Comparison of ENCODE assay signal across 32 cellular contexts in the genomic region with DNA sequence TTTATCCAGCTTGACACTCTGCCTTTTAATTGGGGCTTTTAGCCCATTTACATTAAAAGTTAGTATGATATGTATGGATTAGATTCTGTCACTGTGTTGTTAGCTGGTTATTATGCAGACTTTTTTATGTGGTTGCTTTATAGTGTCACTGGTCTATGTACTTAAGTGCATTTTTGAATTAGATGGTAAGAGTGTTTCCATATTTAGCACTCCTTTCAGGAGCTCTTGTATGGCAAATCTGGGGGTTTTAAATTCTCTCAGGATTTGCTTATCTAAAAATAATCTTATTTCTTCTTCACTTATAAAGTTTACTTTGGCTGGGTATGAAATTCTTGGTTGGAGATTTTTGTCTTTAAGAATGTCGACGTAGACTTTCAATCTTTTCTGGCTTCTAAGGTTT. TPM values are rescaled to one million over a fixed set of nuclear protein-coding genes. Genes with fewer than 3 reads are reported as not detected.
DNase-seq lines count a peak whose midpoint lies in the region; ATAC-seq and TF ChIP-seq lines count a peak whose summit lies in the region.
"Had no signal": no experiment of that assay in that cellular context is flagged by ENCODE, and none has a peak within 500 bp of the region (broad histone marks: within the 10 kb centered on the region; RNA-seq: fewer than 3 reads in every experiment).

No MANE protein-coding gene starts in this region.

- no peak for DNase-seq in left lung
- no peak for DNase-seq in activated naive CD8-positive, alpha-beta T cell treated with anti-CD3 and anti-CD28 coated beads for 36 hours
- DNase-seq: 8988T; ACHN; AML-193; BE2C; C1 segment of cervical spinal cord; Caco-2; Calu3; CD4-positive, alpha-beta memory T cell; CD4-positive, alpha-beta T cell; CD4-positive, CD25-positive, alpha-beta regulatory T cell; CD8-positive, alpha-beta memory T cell; CD8-positive, alpha-beta T cell; COR-L47; DMS 273 treated with DMSO at 0.1 percent for 48 hours; DMS153; DMS53; DMS79; DMS79 treated with DMSO at 0.1 percent for 48 hours; DND-41; EL had no signal

- no peak overlapping the region for H3K27ac ChIP-seq in left lung
- H3K27ac ChIP-seq: 22Rv1; A549; BLaER1; BLaER1 treated with 17β-estradiol and CSF1 and Interleukin-3, amounts not matched to agents 10 nM and 100 nM; C4-2B had no signal

- no peak for TF ChIP-seq CTCF in left lung (IDR thresholded peaks at IDR 0.05)

- intact Hi-C loops in left lung (cut with DNase I): no loop called here

- H3K36me3 Mint-ChIP-seq in activated naive CD8-positive, alpha-beta T cell treated with anti-CD3 and anti-CD28 coated beads for 36 hours: no peaks in the 10 kb centered on the region
- H3K36me3 Mint-ChIP-seq: CD14-positive monocyte; CD4-positive, alpha-beta memory T cell; CD4-positive, CD25-positive, alpha-beta regulatory T cell; CD8-positive, alpha-beta memory T cell; CD8-positive, alpha-beta T cell had no signal

- H3K4me1 Mint-ChIP-seq in activated naive CD8-positive, alpha-beta T cell treated with anti-CD3 and anti-CD28 coated beads for 36 hours: no peaks in the 10 kb centered on the region
- H3K4me1 Mint-ChIP-seq: B cell; CD14-positive monocyte; CD4-positive, alpha-beta memory T cell; CD4-positive, CD25-positive, alpha-beta regulatory T cell; CD8-positive, alpha-beta memory T cell had no signal

- H3K36me3 ChIP-seq in left lung: no peaks in the 10 kb centered on the region
- H3K36me3 ChIP-seq: BE2C; BLaER1; BLaER1 treated with 17β-estradiol and CSF1 and Interleukin-3, amounts not matched to agents 10 nM and 100 nM had no signal

- H3K4me3 Mint-ChIP-seq in activated naive CD8-positive, alpha-beta T cell treated with anti-CD3 and anti-CD28 coated beads for 36 hours: no peak overlapping the region
- H3K4me3 Mint-ChIP-seq: B cell; CD14-positive monocyte; CD4-positive, alpha-beta memory T cell; CD4-positive, alpha-beta T cell; CD4-positive, CD25-positive, alpha-beta regulatory T cell; CD8-positive, alpha-beta memory T cell; CD8-positive, alpha-beta T cell had no signal

- H3K4me3 ChIP-seq in left lung: no peak overlapping the region
- H3K4me3 ChIP-seq: A549; BLaER1; BLaER1 treated with 17β-estradiol and CSF1 and Interleukin-3, amounts not matched to agents 10 nM and 100 nM had no signal

- H3K9me3 ChIP-seq in left lung: no peaks in the 10 kb centered on the region
- H3K9me3 ChIP-seq: A549, BE2C, BLaER1, Caco-2 had no signal

- no peaks in the 10 kb centered on the region for H3K4me1 ChIP-seq in left lung
- H3K4me1 ChIP-seq: A549; BE2C; BLaER1; BLaER1 treated with 17β-estradiol and CSF1 and Interleukin-3, amounts not matched to agents 10 nM and 100 nM; Caco-2 had no signal

- H3K27me3 Mint-ChIP-seq in activated naive CD8-positive, alpha-beta T cell treated with anti-CD3 and anti-CD28 coated beads for 36 hours: peaks cover 31% of the 10 kb centered on the region
- H3K27me3 Mint-ChIP-seq: CD4-positive, CD25-positive, alpha-beta regulatory T cell had no signal

- no peaks in the 10 kb centered on the region for H3K9me3 Mint-ChIP-seq in activated naive CD8-positive, alpha-beta T cell treated with anti-CD3 and anti-CD28 coated beads for 36 hours
- H3K9me3 Mint-ChIP-seq: CD4-positive, alpha-beta T cell had no signal

- H3K27me3 ChIP-seq in left lung: no peaks in the 10 kb centered on the region
- H3K27me3 ChIP-seq: BE2C; BLaER1; BLaER1 treated with 17β-estradiol and CSF1 and Interleukin-3, amounts not matched to agents 10 nM and 100 nM had no signal

- H3K27ac Mint-ChIP-seq in activated naive CD8-positive, alpha-beta T cell treated with anti-CD3 and anti-CD28 coated beads for 36 hours: no peak overlapping the region
- H3K27ac Mint-ChIP-seq: B cell; CD14-positive monocyte; CD4-positive, alpha-beta memory T cell; CD4-positive, alpha-beta T cell; CD4-positive, CD25-positive, alpha-beta regulatory T cell; CD8-positive, alpha-beta memory T cell; CD8-positive, alpha-beta T cell had no signal

- peak; percentile 84 for ATAC-seq in left lung
- ATAC-seq: A549; CD8-positive, alpha-beta T cell had no signal

RNA-seq across cellular contexts. Expression of a gene that starts 4.0 kb away (rescaled TPM):
- total RNA-seq in left lung: not detected
- total RNA-seq in activated naive CD8-positive, alpha-beta T cell treated with anti-CD3 and anti-CD28 coated beads for 36 hours: not detected
- total RNA-seq: A172; A673; B cell; Caco-2; Calu3; CD4-positive, alpha-beta memory T cell; CD4-positive, alpha-beta T cell; CD4-positive, CD25-positive, alpha-beta regulatory T cell; CD8-positive, alpha-beta memory T cell; CD8-positive, alpha-beta T cell; Daoy had no signal

RNA-seq across cellular contexts. Expression of a gene that starts 19.8 kb away (rescaled TPM):
- not detected for total RNA-seq in left lung
- total RNA-seq in activated naive CD8-positive, alpha-beta T cell treated with anti-CD3 and anti-CD28 coated beads for 36 hours: not detected
- total RNA-seq: A172; A673; B cell; Caco-2; Calu3; CD4-positive, alpha-beta memory T cell; CD4-positive, alpha-beta T cell; CD4-positive, CD25-positive, alpha-beta regulatory T cell; CD8-positive, alpha-beta memory T cell; CD8-positive, alpha-beta T cell; Daoy had no signal

RNA-seq across cellular contexts. Expression of a gene that starts 29.0 kb away (rescaled TPM):
- not detected for total RNA-seq in left lung
- not detected for total RNA-seq in activated naive CD8-positive, alpha-beta T cell treated with anti-CD3 and anti-CD28 coated beads for 36 hours
- total RNA-seq: A172; A673; B cell; Caco-2; Calu3; CD4-positive, alpha-beta memory T cell; CD4-positive, alpha-beta T cell; CD4-positive, CD25-positive, alpha-beta regulatory T cell; CD8-positive, alpha-beta memory T cell; CD8-positive, alpha-beta T cell; Daoy had no signal

RNA-seq across cellular contexts. Expression of a gene that starts 42.7 kb away (rescaled TPM):
- total RNA-seq in left lung: not detected
- total RNA-seq in activated naive CD8-positive, alpha-beta T cell treated with anti-CD3 and anti-CD28 coated beads for 36 hours: not detected
- total RNA-seq: A172; A673; B cell; Caco-2; Calu3; CD4-positive, alpha-beta memory T cell; CD4-positive, alpha-beta T cell; CD4-positive, CD25-positive, alpha-beta regulatory T cell; CD8-positive, alpha-beta memory T cell; CD8-positive, alpha-beta T cell; Daoy had no signal

RNA-seq across cellular contexts. Expression of a gene that starts 46.6 kb away (rescaled TPM):
- total RNA-seq in left lung: not detected
- total RNA-seq in activated naive CD8-positive, alpha-beta T cell treated with anti-CD3 and anti-CD28 coated beads for 36 hours: not detected
- total RNA-seq: A172; A673; B cell; Caco-2; Calu3; CD4-positive, alpha-beta memory T cell; CD4-positive, alpha-beta T cell; CD4-positive, CD25-positive, alpha-beta regulatory T cell; CD8-positive, alpha-beta memory T cell; CD8-positive, alpha-beta T cell; Daoy had no signal
